8 cellular contexts compared by ENCODE assay signal in genomic region chr15:68278345-68279217, GRCh38. TPM values are rescaled to one million over a fixed set of nuclear protein-coding genes. Genes with fewer than 3 reads are reported as not detected.
DNase-seq lines count a peak whose midpoint lies in the region; ATAC-seq, FAIRE-seq and TF ChIP-seq lines count a peak whose summit lies in the region.

No MANE protein-coding gene starts in this region.

- DNase-seq in D721Med (ENCODE audit: insufficient read length, low spot score) (no peak), H4 (ENCODE audit: low spot score) (peak; percentile 41), NCI-H446 (lab: John Stamatoyannopoulos, UW) (peak; percentile 28 to 66), iPS DF 6.9 (ENCODE audit: low read depth, low spot score) (no peak), spleen (peak; percentile 21), T1000 (lab: John Stamatoyannopoulos, UW) (no peak)
- peak; percentile 51 for DNase-seq in activated naive CD8-positive, alpha-beta T cell treated with anti-CD3 and anti-CD28 coated beads, Interleukin-2, amount 50 U/mL, for 16 hours (ENCODE audit: low read depth, low spot score)

- H3K4me3 ChIP-seq in iPS DF 6.9 (ENCODE audit: low read length) (peak overlapping the region; percentile 84), spleen (peak overlapping the region; percentile 61 to 95 (median 84))

- no peak for TF ChIP-seq POLR2A in spleen (IDR thresholded peaks at IDR 0.05)

- intact Hi-C loops in spleen (cut with DNase I; ENCODE audit: low total_unique reads) = no loop called here

- no peak for FAIRE-seq in D721Med (lab: Jason Lieb, UNC)

- H3K27me3 ChIP-seq in iPS DF 6.9 (ENCODE audit: control insufficient read depth, insufficient read depth, low read length) (no peaks in the 10 kb centered on the region), spleen (replicated peaks in 1 of 7) (no peaks in the 10 kb centered on the region)

- no CpG with 5 or more reads among the region's 42 CpGs for WGBS in iPS DF 6.9 (ENCODE audit: insufficient coverage, insufficient read length)
- 1 to 2% (median 1%) methylated on average over 27 to 42 of the region's 42 CpGs for WGBS in spleen, 5 donors

- no peak for ATAC-seq in GM18868 (IDR thresholded peaks at IDR 0.05; ENCODE audit: unreplicated experiment)

- peak; percentile 7 for TF ChIP-seq CTCF in D721Med (IDR thresholded peaks at IDR 0.05; ENCODE audit: insufficient read depth, missing control alignments)
- peak in 9 of 11 experiments; percentile 27 to 63 (median 46) for TF ChIP-seq CTCF in spleen (IDR thresholded peaks at IDR 0.05 in 8 of 11, conservative IDR thresholded peaks at IDR 0.05 in 3 of 11)

- H3K36me3 ChIP-seq in iPS DF 6.9 (ENCODE audit: control insufficient read depth, insufficient read depth, low read length) (no peaks in the 10 kb centered on the region), spleen (no peaks in the 10 kb centered on the region)

- no peak overlapping the region for H3K27ac ChIP-seq in iPS DF 6.9 (ENCODE audit: low read length)
- H3K27ac ChIP-seq in spleen = peak overlapping the region; percentile 94 to 99 (median 98)

- H3K4me1 ChIP-seq in iPS DF 6.9 (ENCODE audit: control insufficient read depth, insufficient read depth, low read length) (peaks cover 4% of the 10 kb centered on the region; the same call in 1 of the 2 replicates), spleen (peaks cover 36 to 69% (median 62%) of the 10 kb centered on the region in 6 donors)

- no peaks in the 10 kb centered on the region for H3K9me3 ChIP-seq in iPS DF 6.9 (ENCODE audit: control insufficient read depth, insufficient read depth, low read length)
- no peaks in the 10 kb centered on the region for H3K9me3 ChIP-seq in spleen

RNA-seq across cellular contexts. Expression of gene FEM1B, which starts 1.0 kb away (rescaled TPM):
- 23.3 and 23.8 TPM in 2 replicates for total RNA-seq in H4 (2014; rRNA removed; shearing (Covaris generic))
- total RNA-seq in spleen = 10 to 100 TPM; 43.5 to 63.5 (median 45.6) TPM
- polyA plus RNA-seq in spleen = 10 to 100 TPM in 1 of 3 donors, 1 to 10 TPM in 2; 6.2 to 10.4 (median 7.5) TPM

RNA-seq across cellular contexts. Expression of gene CLN6, which starts 49.1 kb away (rescaled TPM):
- 21.9 and 30.6 TPM in 2 replicates for total RNA-seq in H4 (2014; rRNA removed; shearing (Covaris generic))
- total RNA-seq in spleen = 10 to 100 TPM; 25.0 to 38.6 (median 29.7) TPM
- 10 to 100 TPM in 2 of 3 donors, 1 to 10 TPM in 1; 9.8 to 21.7 (median 18.1) TPM for polyA plus RNA-seq in spleen

Comparison
In these comparisons a context has a peak if more than half of its experiments do, and no peak if none do; other contexts are left out.
1. DNase-seq: peak in H4 (single experiment), NCI-H446 (2 of 2), activated naive CD8-positive, alpha-beta T cell treated with anti-CD3 and anti-CD28 coated beads, Interleukin-2, amount 50 U/mL, for 16 hours (single experiment) and spleen (single experiment); none in D721Med (single experiment), iPS DF 6.9 (single experiment) and T1000 (single experiment).